1 cellular context compared by ENCODE assay signal in the genomic region with DNA sequence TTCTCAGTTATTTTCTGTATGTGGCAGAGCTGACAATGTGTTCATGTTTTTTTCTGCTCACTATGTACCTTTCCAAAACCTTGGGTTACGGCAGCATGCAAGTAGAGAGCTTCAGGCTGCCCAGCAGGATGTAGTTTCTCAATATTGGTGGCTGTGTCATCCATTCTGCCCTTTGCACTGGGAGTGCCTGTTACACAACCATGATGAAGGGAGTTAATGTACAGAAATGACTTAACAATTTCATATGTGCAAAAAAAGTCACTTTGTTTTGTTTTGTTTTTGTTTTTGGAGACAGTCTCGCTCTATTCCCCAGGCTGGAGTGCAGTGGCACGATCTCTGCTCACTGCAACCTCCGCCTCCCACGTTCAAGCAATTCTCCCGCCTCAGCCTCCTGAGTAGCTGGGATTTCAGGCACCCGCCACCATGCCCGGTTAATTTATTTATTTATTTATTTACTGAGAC.
TF ChIP-seq lines count a peak whose summit lies in the region.

No MANE protein-coding gene starts in this region.

TF ChIP-seq in HepG2, 621 proteins besides CTCF, POLR2A, EP300 and RAD21 (continued from another document and continues in another):
- TF ChIP-seq, protein P1, sequence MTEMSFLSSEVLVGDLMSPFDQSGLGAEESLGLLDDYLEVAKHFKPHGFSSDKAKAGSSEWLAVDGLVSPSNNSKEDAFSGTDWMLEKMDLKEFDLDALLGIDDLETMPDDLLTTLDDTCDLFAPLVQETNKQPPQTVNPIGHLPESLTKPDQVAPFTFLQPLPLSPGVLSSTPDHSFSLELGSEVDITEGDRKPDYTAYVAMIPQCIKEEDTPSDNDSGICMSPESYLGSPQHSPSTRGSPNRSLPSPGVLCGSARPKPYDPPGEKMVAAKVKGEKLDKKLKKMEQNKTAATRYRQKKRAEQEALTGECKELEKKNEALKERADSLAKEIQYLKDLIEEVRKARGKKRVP (CRISPR knock-in tag; IDR thresholded peaks at IDR 0.05) = peak in 1 of 2 experiments; percentile 88; a peak in 2 of 4 replicates
- peak; percentile 96; the same call in 1 of the 2 replicates for TF ChIP-seq CBX5 (CRISPR knock-in tag; IDR thresholded peaks at IDR 0.05; ENCODE audit: borderline replicate concordance)
- TF ChIP-seq, protein P2, sequence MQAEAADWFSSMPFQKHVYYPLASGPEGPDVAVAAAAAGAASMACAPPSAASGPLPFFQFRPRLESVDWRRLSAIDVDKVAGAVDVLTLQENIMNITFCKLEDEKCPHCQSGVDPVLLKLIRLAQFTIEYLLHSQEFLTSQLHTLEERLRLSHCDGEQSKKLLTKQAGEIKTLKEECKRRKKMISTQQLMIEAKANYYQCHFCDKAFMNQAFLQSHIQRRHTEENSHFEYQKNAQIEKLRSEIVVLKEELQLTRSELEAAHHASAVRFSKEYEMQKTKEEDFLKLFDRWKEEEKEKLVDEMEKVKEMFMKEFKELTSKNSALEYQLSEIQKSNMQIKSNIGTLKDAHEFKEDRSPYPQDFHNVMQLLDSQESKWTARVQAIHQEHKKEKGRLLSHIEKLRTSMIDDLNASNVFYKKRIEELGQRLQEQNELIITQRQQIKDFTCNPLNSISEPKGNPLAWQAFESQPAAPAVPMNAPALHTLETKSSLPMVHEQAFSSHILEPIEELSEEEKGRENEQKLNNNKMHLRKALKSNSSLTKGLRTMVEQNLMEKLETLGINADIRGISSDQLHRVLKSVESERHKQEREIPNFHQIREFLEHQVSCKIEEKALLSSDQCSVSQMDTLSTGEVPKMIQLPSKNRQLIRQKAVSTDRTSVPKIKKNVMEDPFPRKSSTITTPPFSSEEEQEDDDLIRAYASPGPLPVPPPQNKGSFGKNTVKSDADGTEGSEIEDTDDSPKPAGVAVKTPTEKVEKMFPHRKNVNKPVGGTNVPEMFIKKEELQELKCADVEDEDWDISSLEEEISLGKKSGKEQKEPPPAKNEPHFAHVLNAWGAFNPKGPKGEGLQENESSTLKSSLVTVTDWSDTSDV (CRISPR knock-in tag; IDR thresholded peaks at IDR 0.05) = no peak
- TF ChIP-seq RBM39 (IDR thresholded peaks at IDR 0.05; ENCODE audit: low read depth, low read length, poor library complexity, severe bottlenecking) = no peak
- TF ChIP-seq, protein P3, sequence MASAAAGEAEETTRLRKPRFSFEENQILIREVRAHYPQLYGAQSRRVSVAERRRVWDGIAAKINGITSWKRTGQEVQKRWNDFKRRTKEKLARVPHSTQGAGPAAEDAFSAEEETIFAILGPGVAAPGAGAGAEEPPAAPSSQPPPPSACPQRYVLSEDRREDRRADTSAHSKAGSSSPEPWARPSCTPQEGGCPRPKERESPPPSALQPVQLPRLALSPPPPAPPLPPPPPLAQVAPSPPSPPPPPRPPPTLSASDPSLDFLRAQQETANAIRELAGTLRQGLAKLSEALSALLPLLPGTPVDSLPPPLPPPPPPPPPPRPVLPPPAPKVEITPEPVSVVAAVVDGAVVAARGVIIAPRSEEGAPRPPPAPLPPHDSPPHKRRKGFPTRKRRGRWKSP (CRISPR knock-in tag; IDR thresholded peaks at IDR 0.05) = peak; percentile 24; the same call in 1 of the 2 replicates
- TF ChIP-seq KDM5B (CRISPR knock-in tag; IDR thresholded peaks at IDR 0.05; ENCODE audit: borderline replicate concordance) = 0 out of 2 replicates have a peak, but pooled peaks have one; percentile 42
- TF ChIP-seq, protein P4, sequence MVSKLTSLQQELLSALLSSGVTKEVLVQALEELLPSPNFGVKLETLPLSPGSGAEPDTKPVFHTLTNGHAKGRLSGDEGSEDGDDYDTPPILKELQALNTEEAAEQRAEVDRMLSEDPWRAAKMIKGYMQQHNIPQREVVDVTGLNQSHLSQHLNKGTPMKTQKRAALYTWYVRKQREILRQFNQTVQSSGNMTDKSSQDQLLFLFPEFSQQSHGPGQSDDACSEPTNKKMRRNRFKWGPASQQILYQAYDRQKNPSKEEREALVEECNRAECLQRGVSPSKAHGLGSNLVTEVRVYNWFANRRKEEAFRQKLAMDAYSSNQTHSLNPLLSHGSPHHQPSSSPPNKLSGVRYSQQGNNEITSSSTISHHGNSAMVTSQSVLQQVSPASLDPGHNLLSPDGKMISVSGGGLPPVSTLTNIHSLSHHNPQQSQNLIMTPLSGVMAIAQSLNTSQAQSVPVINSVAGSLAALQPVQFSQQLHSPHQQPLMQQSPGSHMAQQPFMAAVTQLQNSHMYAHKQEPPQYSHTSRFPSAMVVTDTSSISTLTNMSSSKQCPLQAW (CRISPR knock-in tag; IDR thresholded peaks at IDR 0.05) = peak; percentile 61; the same call in 1 of the 2 replicates
- peak; percentile 55; the same call in 1 of the 2 replicates for TF ChIP-seq KMT2A (CRISPR knock-in tag; IDR thresholded peaks at IDR 0.05)
- 0 out of 2 replicates have a peak, but pooled peaks have one; percentile 51 for TF ChIP-seq ZFP1 (CRISPR knock-in tag; IDR thresholded peaks at IDR 0.05)
- TF ChIP-seq, protein P5, sequence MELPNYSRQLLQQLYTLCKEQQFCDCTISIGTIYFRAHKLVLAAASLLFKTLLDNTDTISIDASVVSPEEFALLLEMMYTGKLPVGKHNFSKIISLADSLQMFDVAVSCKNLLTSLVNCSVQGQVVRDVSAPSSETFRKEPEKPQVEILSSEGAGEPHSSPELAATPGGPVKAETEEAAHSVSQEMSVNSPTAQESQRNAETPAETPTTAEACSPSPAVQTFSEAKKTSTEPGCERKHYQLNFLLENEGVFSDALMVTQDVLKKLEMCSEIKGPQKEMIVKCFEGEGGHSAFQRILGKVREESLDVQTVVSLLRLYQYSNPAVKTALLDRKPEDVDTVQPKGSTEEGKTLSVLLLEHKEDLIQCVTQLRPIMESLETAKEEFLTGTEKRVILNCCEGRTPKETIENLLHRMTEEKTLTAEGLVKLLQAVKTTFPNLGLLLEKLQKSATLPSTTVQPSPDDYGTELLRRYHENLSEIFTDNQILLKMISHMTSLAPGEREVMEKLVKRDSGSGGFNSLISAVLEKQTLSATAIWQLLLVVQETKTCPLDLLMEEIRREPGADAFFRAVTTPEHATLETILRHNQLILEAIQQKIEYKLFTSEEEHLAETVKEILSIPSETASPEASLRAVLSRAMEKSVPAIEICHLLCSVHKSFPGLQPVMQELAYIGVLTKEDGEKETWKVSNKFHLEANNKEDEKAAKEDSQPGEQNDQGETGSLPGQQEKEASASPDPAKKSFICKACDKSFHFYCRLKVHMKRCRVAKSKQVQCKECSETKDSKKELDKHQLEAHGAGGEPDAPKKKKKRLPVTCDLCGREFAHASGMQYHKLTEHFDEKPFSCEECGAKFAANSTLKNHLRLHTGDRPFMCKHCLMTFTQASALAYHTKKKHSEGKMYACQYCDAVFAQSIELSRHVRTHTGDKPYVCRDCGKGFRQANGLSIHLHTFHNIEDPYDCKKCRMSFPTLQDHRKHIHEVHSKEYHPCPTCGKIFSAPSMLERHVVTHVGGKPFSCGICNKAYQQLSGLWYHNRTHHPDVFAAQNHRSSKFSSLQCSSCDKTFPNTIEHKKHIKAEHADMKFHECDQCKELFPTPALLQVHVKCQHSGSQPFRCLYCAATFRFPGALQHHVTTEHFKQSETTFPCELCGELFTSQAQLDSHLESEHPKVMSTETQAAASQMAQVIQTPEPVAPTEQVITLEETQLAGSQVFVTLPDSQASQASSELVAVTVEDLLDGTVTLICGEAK (IDR thresholded peaks at IDR 0.05) = no peak
- TF ChIP-seq, protein P5 (CRISPR knock-in tag; IDR thresholded peaks at IDR 0.05) = no peak
- TF ChIP-seq, protein P6, sequence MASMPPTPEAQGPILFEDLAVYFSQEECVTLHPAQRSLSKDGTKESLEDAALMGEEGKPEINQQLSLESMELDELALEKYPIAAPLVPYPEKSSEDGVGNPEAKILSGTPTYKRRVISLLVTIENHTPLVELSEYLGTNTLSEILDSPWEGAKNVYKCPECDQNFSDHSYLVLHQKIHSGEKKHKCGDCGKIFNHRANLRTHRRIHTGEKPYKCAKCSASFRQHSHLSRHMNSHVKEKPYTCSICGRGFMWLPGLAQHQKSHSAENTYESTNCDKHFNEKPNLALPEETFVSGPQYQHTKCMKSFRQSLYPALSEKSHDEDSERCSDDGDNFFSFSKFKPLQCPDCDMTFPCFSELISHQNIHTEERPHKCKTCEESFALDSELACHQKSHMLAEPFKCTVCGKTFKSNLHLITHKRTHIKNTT (CRISPR knock-in tag; IDR thresholded peaks at IDR 0.05) = no peak
- TF ChIP-seq ATF7 (IDR thresholded peaks at IDR 0.05) = peak; percentile 11; the same call in 1 of the 2 replicates
- no peak; the same call in 1 of the 2 replicates for TF ChIP-seq ATF7 (CRISPR knock-in tag; IDR thresholded peaks at IDR 0.05)
- TF ChIP-seq TCF12 (IDR thresholded peaks at IDR 0.05) = no peak
- peak; percentile 90 for TF ChIP-seq TCF12 (CRISPR knock-in tag; IDR thresholded peaks at IDR 0.05)
- TF ChIP-seq ZSCAN9 (CRISPR knock-in tag; IDR thresholded peaks at IDR 0.05; ENCODE audit: borderline replicate concordance) = peak; percentile 87; the same call in 1 of the 2 replicates
- TF ChIP-seq TBX3 (IDR thresholded peaks at IDR 0.05; ENCODE audit: borderline replicate concordance) = peak; percentile 11; the same call in 1 of the 2 replicates
- TF ChIP-seq, protein P7, sequence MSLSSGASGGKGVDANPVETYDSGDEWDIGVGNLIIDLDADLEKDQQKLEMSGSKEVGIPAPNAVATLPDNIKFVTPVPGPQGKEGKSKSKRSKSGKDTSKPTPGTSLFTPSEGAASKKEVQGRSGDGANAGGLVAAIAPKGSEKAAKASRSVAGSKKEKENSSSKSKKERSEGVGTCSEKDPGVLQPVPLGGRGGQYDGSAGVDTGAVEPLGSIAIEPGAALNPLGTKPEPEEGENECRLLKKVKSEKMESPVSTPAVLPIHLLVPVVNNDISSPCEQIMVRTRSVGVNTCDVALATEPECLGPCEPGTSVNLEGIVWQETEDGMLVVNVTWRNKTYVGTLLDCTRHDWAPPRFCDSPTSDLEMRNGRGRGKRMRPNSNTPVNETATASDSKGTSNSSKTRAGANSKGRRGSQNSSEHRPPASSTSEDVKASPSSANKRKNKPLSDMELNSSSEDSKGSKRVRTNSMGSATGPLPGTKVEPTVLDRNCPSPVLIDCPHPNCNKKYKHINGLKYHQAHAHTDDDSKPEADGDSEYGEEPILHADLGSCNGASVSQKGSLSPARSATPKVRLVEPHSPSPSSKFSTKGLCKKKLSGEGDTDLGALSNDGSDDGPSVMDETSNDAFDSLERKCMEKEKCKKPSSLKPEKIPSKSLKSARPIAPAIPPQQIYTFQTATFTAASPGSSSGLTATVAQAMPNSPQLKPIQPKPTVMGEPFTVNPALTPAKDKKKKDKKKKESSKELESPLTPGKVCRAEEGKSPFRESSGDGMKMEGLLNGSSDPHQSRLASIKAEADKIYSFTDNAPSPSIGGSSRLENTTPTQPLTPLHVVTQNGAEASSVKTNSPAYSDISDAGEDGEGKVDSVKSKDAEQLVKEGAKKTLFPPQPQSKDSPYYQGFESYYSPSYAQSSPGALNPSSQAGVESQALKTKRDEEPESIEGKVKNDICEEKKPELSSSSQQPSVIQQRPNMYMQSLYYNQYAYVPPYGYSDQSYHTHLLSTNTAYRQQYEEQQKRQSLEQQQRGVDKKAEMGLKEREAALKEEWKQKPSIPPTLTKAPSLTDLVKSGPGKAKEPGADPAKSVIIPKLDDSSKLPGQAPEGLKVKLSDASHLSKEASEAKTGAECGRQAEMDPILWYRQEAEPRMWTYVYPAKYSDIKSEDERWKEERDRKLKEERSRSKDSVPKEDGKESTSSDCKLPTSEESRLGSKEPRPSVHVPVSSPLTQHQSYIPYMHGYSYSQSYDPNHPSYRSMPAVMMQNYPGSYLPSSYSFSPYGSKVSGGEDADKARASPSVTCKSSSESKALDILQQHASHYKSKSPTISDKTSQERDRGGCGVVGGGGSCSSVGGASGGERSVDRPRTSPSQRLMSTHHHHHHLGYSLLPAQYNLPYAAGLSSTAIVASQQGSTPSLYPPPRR (CRISPR knock-in tag; IDR thresholded peaks at IDR 0.05; ENCODE audit: borderline replicate concordance) = peak; percentile 77; the same call in 1 of the 2 replicates
- no peak for TF ChIP-seq AHR (CRISPR knock-in tag; IDR thresholded peaks at IDR 0.05)
- TF ChIP-seq ZNF670 (CRISPR knock-in tag; IDR thresholded peaks at IDR 0.05; ENCODE audit: borderline replicate concordance) = peak; percentile 69; the same call in 1 of the 2 replicates
- TF ChIP-seq CAMTA2 (CRISPR knock-in tag; IDR thresholded peaks at IDR 0.05; ENCODE audit: borderline replicate concordance) = no peak
- peak; percentile 97 for TF ChIP-seq SALL1 (CRISPR knock-in tag; IDR thresholded peaks at IDR 0.05)
- TF ChIP-seq, protein P8, sequence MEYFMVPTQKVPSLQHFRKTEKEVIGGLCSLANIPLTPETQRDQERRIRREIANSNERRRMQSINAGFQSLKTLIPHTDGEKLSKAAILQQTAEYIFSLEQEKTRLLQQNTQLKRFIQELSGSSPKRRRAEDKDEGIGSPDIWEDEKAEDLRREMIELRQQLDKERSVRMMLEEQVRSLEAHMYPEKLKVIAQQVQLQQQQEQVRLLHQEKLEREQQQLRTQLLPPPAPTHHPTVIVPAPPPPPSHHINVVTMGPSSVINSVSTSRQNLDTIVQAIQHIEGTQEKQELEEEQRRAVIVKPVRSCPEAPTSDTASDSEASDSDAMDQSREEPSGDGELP (IDR thresholded peaks at IDR 0.05; ENCODE audit: borderline replicate concordance, low read depth) = peak; percentile 20; the same call in 1 of the 2 replicates
- TF ChIP-seq RBFOX2 (IDR thresholded peaks at IDR 0.05; ENCODE audit: low read depth, low read length) = no peak
